ENCODE assay signal across 8 cellular contexts in the genomic region with DNA sequence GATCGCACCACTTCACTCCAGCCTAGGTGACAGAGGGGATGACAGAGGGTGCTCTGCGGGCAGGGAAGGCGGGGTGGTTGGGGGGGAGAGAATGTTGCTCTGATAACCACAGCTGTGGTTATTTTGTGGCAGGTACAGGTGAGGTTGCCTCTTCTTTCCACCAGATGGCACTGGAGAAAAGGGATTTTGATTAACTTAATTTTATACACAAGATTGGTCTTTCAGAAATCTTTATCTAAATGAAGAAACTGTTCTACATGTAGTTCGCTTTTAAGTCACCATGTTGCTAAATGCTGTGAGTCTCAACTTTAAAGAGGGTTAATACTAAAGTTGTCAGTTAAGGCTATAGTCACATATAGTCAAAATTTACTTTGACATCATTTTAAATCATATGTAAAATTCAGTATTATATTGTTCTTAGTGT. TPM values are rescaled to one million over a fixed set of nuclear protein-coding genes. Genes with fewer than 3 reads are reported as not detected.
DNase-seq lines count a peak whose midpoint lies in the region; ATAC-seq and TF ChIP-seq lines count a peak whose summit lies in the region.

No MANE protein-coding gene starts in this region.

- H3F3A ChIP-seq in GM23248 (ENCODE audit: insufficient read depth), result no peaks in the 10 kb centered on the region

- H3K27me3 Mint-ChIP-seq in T-helper 2 cell treated with Interferon-gamma antibody and Interleukin-4, amounts not matched to agents 5 μg/mL and 100 μg/mL, for 36 hours (ENCODE audit: low read depth), result no peaks in the 10 kb centered on the region
- no peaks in the 10 kb centered on the region for H3K27me3 Mint-ChIP-seq in osteocyte (ENCODE audit: unreplicated experiment)

- no peak overlapping the region for H3K4me3 Mint-ChIP-seq in T-helper 2 cell treated with Interferon-gamma antibody and Interleukin-4, amounts not matched to agents 5 μg/mL and 100 μg/mL, for 36 hours
- no peak overlapping the region for H3K4me3 Mint-ChIP-seq in osteocyte (ENCODE audit: unreplicated experiment)

- DNase-seq in AG09309 (ENCODE audit: low read depth), result no peak
- peak; percentile 14 for DNase-seq in GM23248
- DNase-seq in T-helper 2 cell treated with Interferon-gamma antibody and Interleukin-4, amounts not matched to agents 5 μg/mL and 100 μg/mL, for 36 hours (ENCODE audit: low spot score), result no peak
- peak; percentile 29 for DNase-seq in choroid plexus epithelial cell (ENCODE audit: low read depth)
- DNase-seq in osteocyte (ENCODE audit: extremely low spot score, unreplicated experiment), result no peak
- DNase-seq in sciatic nerve (ENCODE audit: low spot score), result no peak
- no peak for DNase-seq in NCI-H128 (lab: John Stamatoyannopoulos, UW; ENCODE audit: unreplicated experiment)
- no peak for DNase-seq in kidney glomerular epithelial cell (lab: John Stamatoyannopoulos, UW)

- peaks cover 9% of the 10 kb centered on the region for H3K4me1 Mint-ChIP-seq in T-helper 2 cell treated with Interferon-gamma antibody and Interleukin-4, amounts not matched to agents 5 μg/mL and 100 μg/mL, for 36 hours (ENCODE audit: low read depth)
- no peaks in the 10 kb centered on the region for H3K4me1 Mint-ChIP-seq in osteocyte (ENCODE audit: unreplicated experiment)

- H3K36me3 ChIP-seq in GM23248 (ENCODE audit: low read depth), result peaks cover 28% of the 10 kb centered on the region

- peak overlapping the region; percentile 46 for H3K27ac Mint-ChIP-seq in T-helper 2 cell treated with Interferon-gamma antibody and Interleukin-4, amounts not matched to agents 5 μg/mL and 100 μg/mL, for 36 hours
- no peak overlapping the region for H3K27ac Mint-ChIP-seq in osteocyte (ENCODE audit: unreplicated experiment)

- H3K9me3 ChIP-seq in GM23248 (ENCODE audit: low read depth), result no peaks in the 10 kb centered on the region

- no peak overlapping the region for H2AFZ ChIP-seq in GM23248

- H3K4me3 ChIP-seq in AG09309 (ENCODE audit: control insufficient read depth, low read depth, low read length) (no peak overlapping the region), GM23248 (no peak overlapping the region), choroid plexus epithelial cell (ENCODE audit: low read depth, low read length) (no peak overlapping the region)

- no peak overlapping the region for H3K4me2 ChIP-seq in GM23248 (ENCODE audit: unreplicated experiment)

- H3K27me3 ChIP-seq in GM23248 (replicated peaks; ENCODE audit: insufficient read depth), result no peaks in the 10 kb centered on the region

- no peaks in the 10 kb centered on the region for H3K9me3 Mint-ChIP-seq in T-helper 2 cell treated with Interferon-gamma antibody and Interleukin-4, amounts not matched to agents 5 μg/mL and 100 μg/mL, for 36 hours
- H3K9me3 Mint-ChIP-seq in osteocyte (ENCODE audit: unreplicated experiment), result peaks cover 4% of the 10 kb centered on the region

- no peak overlapping the region for H3K9ac ChIP-seq in GM23248

- TF ChIP-seq CTCF in AG09309 (IDR thresholded peaks at IDR 0.05; ENCODE audit: control insufficient read depth, insufficient read depth, low read depth, low read length, missing control alignments), result peak; percentile 37
- peak; percentile 56 for TF ChIP-seq CTCF in choroid plexus epithelial cell (conservative IDR thresholded peaks at IDR 0.05; ENCODE audit: low read depth, low read length)
- TF ChIP-seq CTCF in osteocyte (IDR thresholded peaks at IDR 0.05), result peak; percentile 54

- in situ Hi-C loops in GM23248 (cut with MboI), result no loop called here

- ATAC-seq in sciatic nerve, result no peak

- peaks cover 17% of the 10 kb centered on the region for H3K36me3 Mint-ChIP-seq in T-helper 2 cell treated with Interferon-gamma antibody and Interleukin-4, amounts not matched to agents 5 μg/mL and 100 μg/mL, for 36 hours (ENCODE audit: low read depth)
- peaks cover 18% of the 10 kb centered on the region for H3K36me3 Mint-ChIP-seq in osteocyte (ENCODE audit: unreplicated experiment)

- no peaks in the 10 kb centered on the region for H4K20me1 ChIP-seq in GM23248 (ENCODE audit: insufficient read depth)

- WGBS in GM23248 (ENCODE audit: low coverage in 1 of 2, low lambda C conversion rate in 2 of 2, missing lambda C conversion rate in 2 of 2), 2 experiments, result 81 to 87% methylated on average over 3 to 4 of the region's 4 CpGs

- intact Hi-C loops in sciatic nerve (cut with DNase I), result no loop called here

- H3K27ac ChIP-seq in GM23248, result no peak overlapping the region

- H3K4me1 ChIP-seq in GM23248 (ENCODE audit: insufficient read depth), result no peaks in the 10 kb centered on the region

- H3K79me2 ChIP-seq in GM23248 (ENCODE audit: insufficient read depth), result no peaks in the 10 kb centered on the region

- H3K9me2 ChIP-seq in GM23248 (ENCODE audit: insufficient read depth), result no peaks in the 10 kb centered on the region

RNA-seq across cellular contexts. Expression of a gene that starts 25.7 kb away (rescaled TPM):
- not detected in 2 replicates for total RNA-seq in GM23248 (2014; rRNA removed; shearing (Covaris generic))
- not detected in 2 replicates for polyA plus RNA-seq in GM23248 (2016; fragmentation: Nextera tagmentation; extraction: Ambion mirVana)
- total RNA-seq in osteocyte, result not detected in 2 replicates
- not detected for total RNA-seq in sciatic nerve

RNA-seq across cellular contexts. Expression of a gene that starts 32.8 kb away (rescaled TPM):
- total RNA-seq in GM23248 (2014; rRNA removed; shearing (Covaris generic)), result 6.7 and 9.3 TPM in 2 replicates
- 23.6 and 24.6 TPM in 2 replicates for polyA plus RNA-seq in GM23248 (2016; fragmentation: Nextera tagmentation; extraction: Ambion mirVana)
- total RNA-seq in osteocyte (16.6 and 19.9 TPM in 2 replicates), sciatic nerve (7.9 TPM)

Comparison
In these comparisons a context has a peak if more than half of its experiments do, and no peak if none do; other contexts are left out.
1. DNase-seq: peak in GM23248 (single experiment) and choroid plexus epithelial cell (single experiment); none in AG09309 (single experiment), T-helper 2 cell treated with Interferon-gamma antibody and Interleukin-4, amounts not matched to agents 5 μg/mL and 100 μg/mL, for 36 hours (single experiment), osteocyte (single experiment), sciatic nerve (single experiment), NCI-H128 (single experiment) and kidney glomerular epithelial cell (single experiment).
2. Peak in every context shown above with its lines, with median percentiles within 50 percentile points of each other: CTCF ChIP-seq.